ENCODE assay signal across 25 cellular contexts in the genomic region with DNA sequence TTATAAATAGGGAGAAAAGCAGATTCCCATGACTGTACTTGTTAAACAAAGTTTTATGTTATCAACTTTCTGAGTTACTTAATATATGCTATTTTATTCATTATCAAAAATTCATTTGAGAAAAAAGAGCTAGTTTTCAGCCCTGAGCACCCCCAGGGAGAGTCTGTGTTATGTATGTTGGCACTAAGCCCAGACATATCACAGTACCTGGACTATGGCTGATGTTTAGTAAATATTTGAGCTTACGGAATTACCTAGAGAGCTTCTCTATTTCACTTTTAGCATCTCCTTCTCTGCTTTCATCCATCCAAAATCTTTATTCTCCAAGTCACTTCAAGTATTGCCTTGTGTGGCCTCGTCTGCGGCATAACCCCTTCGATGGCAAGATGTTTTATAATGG.
DNase-seq lines count a peak whose midpoint lies in the region; ATAC-seq, FAIRE-seq and TF ChIP-seq lines count a peak whose summit lies in the region.
"Had no signal": no experiment of that assay in that cellular context is flagged by ENCODE, and none has a peak within 500 bp of the region (broad histone marks: within the 10 kb centered on the region; RNA-seq: fewer than 3 reads in every experiment).

No MANE protein-coding gene starts in this region.

- POLR2A ChIA-PET in HepG2 (lab: Yijun Ruan, JAX) = no interaction called here
- POLR2A ChIA-PET in naive thymus-derived CD8-positive, alpha-beta T cell (lab: Charles Lee) = no interaction called here

- CTCF ChIA-PET in HepG2 (lab: Yijun Ruan, JAX; ENCODE audit: low intra/inter-chr PET ratio, low total read pairs) = no interaction called here

- H3K4me1 Mint-ChIP-seq in glutamatergic neuron (ENCODE audit: low read depth, unreplicated experiment) = peaks cover 4% of the 10 kb centered on the region
- H3K4me1 Mint-ChIP-seq in naive thymus-derived CD8-positive, alpha-beta T cell = no peaks in the 10 kb centered on the region

- no peaks in the 10 kb centered on the region for H3K79me2 ChIP-seq in HepG2 (ENCODE audit: insufficient read depth, low read length)

- no peak overlapping the region for H3K9ac ChIP-seq in HepG2 (ENCODE audit: insufficient read depth, low read depth, low read length)
- H3K9ac ChIP-seq: GM23248, neural progenitor cell had no signal

- H3K27ac Mint-ChIP-seq in glutamatergic neuron (ENCODE audit: unreplicated experiment) = no peak overlapping the region
- no peak overlapping the region for H3K27ac Mint-ChIP-seq in naive thymus-derived CD8-positive, alpha-beta T cell
- H3K27ac Mint-ChIP-seq: activated naive CD4-positive, alpha-beta T cell treated with anti-CD3 and anti-CD28 coated beads for 36 hours; brain; HFFc6; neural progenitor cell had no signal

- no peaks in the 10 kb centered on the region for H3K9me3 Mint-ChIP-seq in glutamatergic neuron (ENCODE audit: unreplicated experiment)
- H3K9me3 Mint-ChIP-seq in naive thymus-derived CD8-positive, alpha-beta T cell = no peaks in the 10 kb centered on the region
- H3K9me3 Mint-ChIP-seq: activated naive CD4-positive, alpha-beta T cell treated with anti-CD3 and anti-CD28 coated beads for 36 hours had no signal

- H2AFZ ChIP-seq in HepG2 (ENCODE audit: low read length) = no peak overlapping the region
- H2AFZ ChIP-seq: GM23248, neural progenitor cell had no signal

- no peaks in the 10 kb centered on the region for H3K9me3 ChIP-seq in HepG2 (ENCODE audit: low read length)
- H3K9me3 ChIP-seq: adrenal gland, heart right ventricle had no signal

- no peaks in the 10 kb centered on the region for H3K36me3 Mint-ChIP-seq in glutamatergic neuron (ENCODE audit: unreplicated experiment)
- peaks cover 0 to 2% (median 0%) of the 10 kb centered on the region in 3 donors for H3K36me3 Mint-ChIP-seq in naive thymus-derived CD8-positive, alpha-beta T cell
- H3K36me3 Mint-ChIP-seq: brain had no signal

- TF ChIP-seq CTCF in HepG2 (CRISPR knock-in tag; IDR thresholded peaks at IDR 0.05) (no peak), glutamatergic neuron (IDR thresholded peaks at IDR 0.05; ENCODE audit: partially characterized antibody, unreplicated experiment) (no peak)

- H3K4me3 ChIP-seq in HepG2 (replicated peaks in 1 of 3; ENCODE audit: insufficient read depth in 1 of 3, low read depth in 2 of 3, low read length in 3 of 3) = no peak overlapping the region
- H3K4me3 ChIP-seq: adrenal gland, GM23248, heart right ventricle, neural progenitor cell, SK-N-MC had no signal

- no peak overlapping the region for H3K4me3 Mint-ChIP-seq in glutamatergic neuron (ENCODE audit: unreplicated experiment)
- no peak overlapping the region for H3K4me3 Mint-ChIP-seq in naive thymus-derived CD8-positive, alpha-beta T cell
- H3K4me3 Mint-ChIP-seq: activated naive CD4-positive, alpha-beta T cell treated with anti-CD3 and anti-CD28 coated beads for 36 hours; brain; HFFc6; neural progenitor cell had no signal

- 3% methylated on average over 4 of the region's 4 CpGs for WGBS in HepG2 (ENCODE audit: low lambda C conversion rate)

- no peaks in the 10 kb centered on the region for H3K27me3 ChIP-seq in HepG2 (ENCODE audit: control insufficient read depth in 1 of 2, insufficient read depth in 2 of 2, low read length in 2 of 2)
- H3K27me3 ChIP-seq: adrenal gland, heart right ventricle, neural progenitor cell had no signal

- FAIRE-seq in HepG2 (lab: Jason Lieb, UNC) = no peak

- H3K4me2 ChIP-seq in HepG2 (ENCODE audit: low read depth, low read length) = no peak overlapping the region
- H3K4me2 ChIP-seq: neural progenitor cell had no signal

- TF ChIP-seq EP300 in HepG2 (IDR thresholded peaks at IDR 0.05; ENCODE audit: low read depth in 2 of 2, low read length in 2 of 2) (no peak), HepG2 (CRISPR knock-in tag; IDR thresholded peaks at IDR 0.05; ENCODE audit: borderline replicate concordance) (no peak)

- intact Hi-C loops in HepG2 (cut with micrococcal nuclease; ENCODE audit: unreplicated experiment) = no loop called here
- intact Hi-C loops in head of caudate nucleus (cut with DNase I) = no loop called here

- BruUV-seq in HepG2 (replicated peaks; lab: Mats Ljungman, UMichigan) = no TSS peak

- H3K27ac ChIP-seq in HepG2 (ENCODE audit: extremely low read length, insufficient read depth, low read length) = no peak overlapping the region
- H3K27ac ChIP-seq: adrenal gland, GM23248, heart right ventricle, neural progenitor cell, SK-N-MC had no signal

- in situ Hi-C loops in HepG2 (cut with HindIII; ENCODE audit: extremely low pct_ligation_motif_present, low pct_unique_long_range_greater_than_20kb) = no loop called here

- TF ChIP-seq RAD21 in HepG2 (CRISPR knock-in tag; IDR thresholded peaks at IDR 0.05) = no peak

- H3K4me1 ChIP-seq in HepG2 (ENCODE audit: insufficient read depth, low read length) = no peaks in the 10 kb centered on the region
- H3K4me1 ChIP-seq: adrenal gland had no signal

- no peak for TF ChIP-seq POLR2A in HepG2 (IDR thresholded peaks at IDR 0.05; ENCODE audit: insufficient read depth in 1 of 2, low read depth in 2 of 2, low read length in 2 of 2)

- H4K20me1 ChIP-seq in HepG2 (ENCODE audit: insufficient read depth, low read length) = no peaks in the 10 kb centered on the region

- H3K27me3 Mint-ChIP-seq in glutamatergic neuron (ENCODE audit: unreplicated experiment) = no peaks in the 10 kb centered on the region
- H3K27me3 Mint-ChIP-seq in naive thymus-derived CD8-positive, alpha-beta T cell = peaks cover 2 to 39% (median 5%) of the 10 kb centered on the region in 5 donors

- H3K36me3 ChIP-seq in HepG2 (replicated peaks in 1 of 2; ENCODE audit: control insufficient read depth in 1 of 2, insufficient read depth in 2 of 2, low read length in 2 of 2) = no peaks in the 10 kb centered on the region
- H3K36me3 ChIP-seq: adrenal gland, heart right ventricle, neural progenitor cell had no signal

- DNase-seq in DMS79 (lab: John Stamatoyannopoulos, UW) (peak; percentile 34), NCI-H2029 treated with DMSO at 0.1 percent for 48 hours (lab: John Stamatoyannopoulos, UW) (peak; percentile 63), NCI-H69 (lab: John Stamatoyannopoulos, UW) (peak; percentile 76), HepG2 (ENCODE audit: low spot score) (peak; percentile 15), glutamatergic neuron (no peak), head of caudate nucleus (no peak)
- DNase-seq in stimulated activated CD4-positive, alpha-beta T cell treated with anti-CD3 and anti-CD28 coated beads, Interleukin-2, amount 100 ng/mL, for 24 hours = no peak
- DNase-seq in naive thymus-derived CD8-positive, alpha-beta T cell = no peak
- DNase-seq: activated CD4-positive, alpha-beta T cell treated with anti-CD3 and anti-CD28 coated beads, Interleukin-2, amount 50 U/mL, for 4 hours; activated CD4-positive, CD25-positive, alpha-beta regulatory T cell; activated naive CD4-positive, alpha-beta T cell treated with anti-CD3 and anti-CD28 coated beads for 36 hours; adrenal gland; effector CD4-positive, alpha-beta T cell; GM23248; heart right ventricle; HFFc6; kidney glomerular epithelial cell; mammary epithelial cell; NCI-H1694 treated with DMSO at 0.1 percent for 48 hours; NCI-H524; stimulated activated naive CD4-positive, alpha-beta T cell treated with Interleukin-2 at 50 U/mL for 16 hours had no signal

- peak; percentile 66; the same call in 2 of the 3 replicates for ATAC-seq in HepG2
- ATAC-seq in naive thymus-derived CD8-positive, alpha-beta T cell = no peak
- ATAC-seq: heart right ventricle, sciatic nerve had no signal

TF ChIP-seq in HepG2, 621 proteins besides CTCF, POLR2A, EP300 and RAD21 (continues in another document):
- TF ChIP-seq ZBTB21 (CRISPR knock-in tag; IDR thresholded peaks at IDR 0.05) (no peak), NFYB (CRISPR knock-in tag; IDR thresholded peaks at IDR 0.05) (no peak)
- TF ChIP-seq, protein P1, sequence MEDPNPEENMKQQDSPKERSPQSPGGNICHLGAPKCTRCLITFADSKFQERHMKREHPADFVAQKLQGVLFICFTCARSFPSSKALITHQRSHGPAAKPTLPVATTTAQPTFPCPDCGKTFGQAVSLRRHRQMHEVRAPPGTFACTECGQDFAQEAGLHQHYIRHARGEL (CRISPR knock-in tag; IDR thresholded peaks at IDR 0.05) = no peak
- TF ChIP-seq, protein P2, sequence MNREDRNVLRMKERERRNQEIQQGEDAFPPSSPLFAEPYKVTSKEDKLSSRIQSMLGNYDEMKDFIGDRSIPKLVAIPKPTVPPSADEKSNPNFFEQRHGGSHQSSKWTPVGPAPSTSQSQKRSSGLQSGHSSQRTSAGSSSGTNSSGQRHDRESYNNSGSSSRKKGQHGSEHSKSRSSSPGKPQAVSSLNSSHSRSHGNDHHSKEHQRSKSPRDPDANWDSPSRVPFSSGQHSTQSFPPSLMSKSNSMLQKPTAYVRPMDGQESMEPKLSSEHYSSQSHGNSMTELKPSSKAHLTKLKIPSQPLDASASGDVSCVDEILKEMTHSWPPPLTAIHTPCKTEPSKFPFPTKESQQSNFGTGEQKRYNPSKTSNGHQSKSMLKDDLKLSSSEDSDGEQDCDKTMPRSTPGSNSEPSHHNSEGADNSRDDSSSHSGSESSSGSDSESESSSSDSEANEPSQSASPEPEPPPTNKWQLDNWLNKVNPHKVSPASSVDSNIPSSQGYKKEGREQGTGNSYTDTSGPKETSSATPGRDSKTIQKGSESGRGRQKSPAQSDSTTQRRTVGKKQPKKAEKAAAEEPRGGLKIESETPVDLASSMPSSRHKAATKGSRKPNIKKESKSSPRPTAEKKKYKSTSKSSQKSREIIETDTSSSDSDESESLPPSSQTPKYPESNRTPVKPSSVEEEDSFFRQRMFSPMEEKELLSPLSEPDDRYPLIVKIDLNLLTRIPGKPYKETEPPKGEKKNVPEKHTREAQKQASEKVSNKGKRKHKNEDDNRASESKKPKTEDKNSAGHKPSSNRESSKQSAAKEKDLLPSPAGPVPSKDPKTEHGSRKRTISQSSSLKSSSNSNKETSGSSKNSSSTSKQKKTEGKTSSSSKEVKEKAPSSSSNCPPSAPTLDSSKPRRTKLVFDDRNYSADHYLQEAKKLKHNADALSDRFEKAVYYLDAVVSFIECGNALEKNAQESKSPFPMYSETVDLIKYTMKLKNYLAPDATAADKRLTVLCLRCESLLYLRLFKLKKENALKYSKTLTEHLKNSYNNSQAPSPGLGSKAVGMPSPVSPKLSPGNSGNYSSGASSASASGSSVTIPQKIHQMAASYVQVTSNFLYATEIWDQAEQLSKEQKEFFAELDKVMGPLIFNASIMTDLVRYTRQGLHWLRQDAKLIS (CRISPR knock-in tag; IDR thresholded peaks at IDR 0.05) = no peak

Comparison
In these comparisons a context has a peak if more than half of its experiments do, and no peak if none do; other contexts are left out.
1. DNase-seq: peak in DMS79 (single experiment), NCI-H2029 treated with DMSO at 0.1 percent for 48 hours (single experiment), NCI-H69 (single experiment) and HepG2 (single experiment); none in glutamatergic neuron (single experiment), stimulated activated CD4-positive, alpha-beta T cell treated with anti-CD3 and anti-CD28 coated beads, Interleukin-2, amount 100 ng/mL, for 24 hours (0 of 2), head of caudate nucleus (0 of 42) and naive thymus-derived CD8-positive, alpha-beta T cell (0 of 10).